ENCODE assay signal across 11 cellular contexts in genomic region chr19:6500837-6501739, GRCh38. TPM values are rescaled to one million over a fixed set of nuclear protein-coding genes. Genes with fewer than 3 reads are reported as not detected.
A peak's percentile ranks its signal among the peaks of the same experiment; 100 is the strongest.
DNase-seq lines count a peak whose midpoint lies in the region; ATAC-seq and TF ChIP-seq lines count a peak whose summit lies in the region.
"Had no signal": no experiment of that assay in that cellular context is flagged by ENCODE, and none has a peak within 500 bp of the region (broad histone marks: within the 10 kb centered on the region; RNA-seq: fewer than 3 reads in every experiment).

No MANE protein-coding gene starts in this region.

- ATAC-seq in heart right ventricle: no peak
- no peak for ATAC-seq in Right ventricle myocardium inferior
- no peak for ATAC-seq in esophagus mucosa

- intact Hi-C loops in heart right ventricle (cut with DNase I) (no loop called here), Right ventricle myocardium inferior (cut with DNase I) (no loop called here)
- intact Hi-C loops in activated T-helper 2 cell treated with anti-CD3 and anti-CD28 coated beads, Interferon-gamma antibody, Interleukin-2, Interleukin-4, amounts not matched to agents 10 μg/mL and 5 μg/mL and 100 μg/mL, durations not matched to agents 14 hours and 24 hours and 36 hours (cut with micrococcal nuclease): loop anchor here (10.0 kb wide), 1 partner anchor 76 kb away; the partner anchor contains the start of gene KHSRP

- peaks cover 6% of the 10 kb centered on the region for H3K27me3 Mint-ChIP-seq in activated T-helper 2 cell treated with anti-CD3 and anti-CD28 coated beads, Interferon-gamma antibody, Interleukin-2, Interleukin-4, amounts not matched to agents 10 μg/mL and 5 μg/mL and 100 μg/mL, durations not matched to agents 14 hours and 24 hours and 36 hours (ENCODE audit: low read depth)
- H3K27me3 Mint-ChIP-seq in immature natural killer cell (ENCODE audit: low read depth in 3 of 3): peaks cover 9 to 14% (median 10%) of the 10 kb centered on the region in 3 donors

- TF ChIP-seq CTCF in heart right ventricle (IDR thresholded peaks at IDR 0.05) (no peak), tibial nerve (IDR thresholded peaks at IDR 0.05) (no peak)

- H3K36me3 ChIP-seq in heart right ventricle (no peaks in the 10 kb centered on the region), tibial nerve (peaks cover 0 to 7% (median 0%) of the 10 kb centered on the region in 3 donors)

- no peak for TF ChIP-seq POLR2A in tibial nerve (IDR thresholded peaks at IDR 0.05)

- peak overlapping the region; percentile 80 for H3K4me3 Mint-ChIP-seq in activated T-helper 2 cell treated with anti-CD3 and anti-CD28 coated beads, Interferon-gamma antibody, Interleukin-2, Interleukin-4, amounts not matched to agents 10 μg/mL and 5 μg/mL and 100 μg/mL, durations not matched to agents 14 hours and 24 hours and 36 hours (ENCODE audit: low read depth)
- H3K4me3 Mint-ChIP-seq in immature natural killer cell: peak overlapping the region; percentile 73 to 85 (median 81)

- H3K4me1 Mint-ChIP-seq in activated T-helper 2 cell treated with anti-CD3 and anti-CD28 coated beads, Interferon-gamma antibody, Interleukin-2, Interleukin-4, amounts not matched to agents 10 μg/mL and 5 μg/mL and 100 μg/mL, durations not matched to agents 14 hours and 24 hours and 36 hours (ENCODE audit: low read depth): peaks cover 19% of the 10 kb centered on the region
- peaks cover 6 to 15% of the 10 kb centered on the region in 2 donors for H3K4me1 Mint-ChIP-seq in immature natural killer cell

- no peak for DNase-seq in heart right ventricle
- DNase-seq in Right ventricle myocardium inferior (ENCODE audit: missing footprints): no peak
- no peak for DNase-seq in activated T-helper 2 cell treated with anti-CD3 and anti-CD28 coated beads, Interferon-gamma antibody, Interleukin-2, Interleukin-4, amounts not matched to agents 10 μg/mL and 5 μg/mL and 100 μg/mL, durations not matched to agents 14 hours and 24 hours and 36 hours (ENCODE audit: low spot score)
- no peak for DNase-seq in immature natural killer cell
- DNase-seq in tibial nerve (ENCODE audit: low spot score in 2 of 2): no peak
- no peak for DNase-seq in LoVo (ENCODE audit: low spot score)
- DNase-seq in stimulated activated naive CD4-positive, alpha-beta T cell treated with Interleukin-2 at 50 U/mL for 16 hours (lab: John Stamatoyannopoulos, UW): no peak

- H3K9me3 ChIP-seq in heart right ventricle (no peaks in the 10 kb centered on the region), tibial nerve (no peaks in the 10 kb centered on the region)
- H3K9me3 ChIP-seq: mucosa of descending colon had no signal

- H3K4me3 ChIP-seq in heart right ventricle (peak overlapping the region in 8 of 10 donors; percentile 29 to 52 (median 46)), tibial nerve (peak overlapping the region in 3 of 4 donors; percentile 43 to 62 (median 44))
- H3K4me3 ChIP-seq: mucosa of descending colon had no signal

- H3K27ac Mint-ChIP-seq in activated T-helper 2 cell treated with anti-CD3 and anti-CD28 coated beads, Interferon-gamma antibody, Interleukin-2, Interleukin-4, amounts not matched to agents 10 μg/mL and 5 μg/mL and 100 μg/mL, durations not matched to agents 14 hours and 24 hours and 36 hours: no peak overlapping the region
- H3K27ac Mint-ChIP-seq in immature natural killer cell: peak overlapping the region in 1 of 6 donors; percentile 73
- H3K27ac Mint-ChIP-seq: activated naive CD4-positive, alpha-beta T cell treated with anti-CD3 and anti-CD28 coated beads, Interleukin-2, amount 50 U/mL, for 72 hours had no signal

- H3K27me3 ChIP-seq in heart right ventricle: peaks cover 19 to 63% (median 52%) of the 10 kb centered on the region in 7 donors
- H3K27me3 ChIP-seq in tibial nerve: peaks cover 0 to 33% of the 10 kb centered on the region in 2 donors

- WGBS in heart right ventricle, 2 donors: 52 to 54% methylated on average over 24 of the region's 24 CpGs
- WGBS in tibial nerve, 2 donors: 62 to 67% methylated on average over 23 to 24 of the region's 24 CpGs

- H3K9me3 Mint-ChIP-seq in activated T-helper 2 cell treated with anti-CD3 and anti-CD28 coated beads, Interferon-gamma antibody, Interleukin-2, Interleukin-4, amounts not matched to agents 10 μg/mL and 5 μg/mL and 100 μg/mL, durations not matched to agents 14 hours and 24 hours and 36 hours: no peaks in the 10 kb centered on the region
- H3K9me3 Mint-ChIP-seq in immature natural killer cell: no peaks in the 10 kb centered on the region
- H3K9me3 Mint-ChIP-seq: activated naive CD4-positive, alpha-beta T cell treated with anti-CD3 and anti-CD28 coated beads, Interleukin-2, amount 50 U/mL, for 72 hours had no signal

- TF ChIP-seq EP300 in tibial nerve (IDR thresholded peaks at IDR 0.05): no peak

- no peaks in the 10 kb centered on the region for H3K36me3 Mint-ChIP-seq in activated T-helper 2 cell treated with anti-CD3 and anti-CD28 coated beads, Interferon-gamma antibody, Interleukin-2, Interleukin-4, amounts not matched to agents 10 μg/mL and 5 μg/mL and 100 μg/mL, durations not matched to agents 14 hours and 24 hours and 36 hours (ENCODE audit: low read depth)
- peaks cover 0 to 4% (median 0%) of the 10 kb centered on the region in 3 donors for H3K36me3 Mint-ChIP-seq in immature natural killer cell
- H3K36me3 Mint-ChIP-seq: activated naive CD4-positive, alpha-beta T cell treated with anti-CD3 and anti-CD28 coated beads, Interleukin-2, amount 50 U/mL, for 72 hours had no signal

- H3K4me1 ChIP-seq in heart right ventricle (peaks cover 0 to 15% (median 12%) of the 10 kb centered on the region in 9 donors), tibial nerve (peaks cover 0 to 15% (median 11%) of the 10 kb centered on the region in 4 donors)

- H3K27ac ChIP-seq in heart right ventricle (no peak overlapping the region), tibial nerve (peak overlapping the region in 3 of 4 donors; percentile 47 to 85 (median 71))

RNA-seq across cellular contexts. Expression of gene TUBB4A, which starts 1.0 kb away (rescaled TPM):
- total RNA-seq in heart right ventricle (1 to 10 TPM in 4 of 10 donors, under 1 TPM in 6; 0.19 to 6.6 (median 0.81) TPM), Right ventricle myocardium inferior (6.2 TPM), tibial nerve (10 to 100 TPM; 10.8 to 31.0 (median 22.1) TPM), esophagus mucosa (0.12 TPM)
- polyA plus RNA-seq in heart right ventricle (1 to 10 TPM in 1 of 2 donors, under 1 TPM in 1; 0.46 to 2.9 TPM), immature natural killer cell (1 to 10 TPM in 2 of 3 donors, under 1 TPM in 1; 0.86 to 3.0 (median 1.3) TPM)
- 7.9 and 11.3 TPM in 2 replicates for total RNA-seq in activated T-helper 2 cell treated with anti-CD3 and anti-CD28 coated beads, Interferon-gamma antibody, Interleukin-2, Interleukin-4, amounts not matched to agents 10 μg/mL and 5 μg/mL and 100 μg/mL, durations not matched to agents 14 hours and 24 hours and 36 hours

RNA-seq across cellular contexts. Expression of gene DENND1C, which starts 19.5 kb away (rescaled TPM):
- total RNA-seq in heart right ventricle (1 to 10 TPM in 3 of 10 donors, under 1 TPM in 7; 0.09 to 4.0 (median 0.69) TPM), Right ventricle myocardium inferior (0.92 TPM), tibial nerve (1 to 10 TPM; 1.1 to 8.1 (median 2.5) TPM), esophagus mucosa (1.3 TPM)
- polyA plus RNA-seq in heart right ventricle (1 to 10 TPM in 1 of 2 donors, under 1 TPM in 1; 0.43 to 1.1 TPM), immature natural killer cell (100 to 1,000 TPM in 1 of 3 donors, 10 to 100 TPM in 2; 29.0 to 120 (median 32.9) TPM)
- total RNA-seq in activated T-helper 2 cell treated with anti-CD3 and anti-CD28 coated beads, Interferon-gamma antibody, Interleukin-2, Interleukin-4, amounts not matched to agents 10 μg/mL and 5 μg/mL and 100 μg/mL, durations not matched to agents 14 hours and 24 hours and 36 hours: 64.3 and 70.0 TPM in 2 replicates

RNA-seq across cellular contexts. Expression of gene TNFSF9, which starts 29.7 kb away (rescaled TPM):
- total RNA-seq in heart right ventricle: under 1 TPM in 7 of 10 donors, not detected in 3; 0.13 to 0.88 (median 0.22) TPM
- under 1 TPM; 0.14 to 0.15 TPM for polyA plus RNA-seq in heart right ventricle
- total RNA-seq in Right ventricle myocardium inferior: 0.78 TPM
- total RNA-seq in activated T-helper 2 cell treated with anti-CD3 and anti-CD28 coated beads, Interferon-gamma antibody, Interleukin-2, Interleukin-4, amounts not matched to agents 10 μg/mL and 5 μg/mL and 100 μg/mL, durations not matched to agents 14 hours and 24 hours and 36 hours: 6.9 and 7.4 TPM in 2 replicates
- 10 to 100 TPM in 1 of 3 donors, 1 to 10 TPM in 2; 1.3 to 16.0 (median 5.9) TPM for polyA plus RNA-seq in immature natural killer cell
- total RNA-seq in tibial nerve: 1 to 10 TPM in 2 of 4 donors, under 1 TPM in 1, not detected in 1; 0.66 to 1.3 (median 1.2) TPM
- total RNA-seq in esophagus mucosa: 4.7 TPM

RNA-seq across cellular contexts. Expression of gene CRB3, which starts 37.0 kb away (rescaled TPM):
- total RNA-seq in heart right ventricle: not detected
- polyA plus RNA-seq in heart right ventricle: under 1 TPM in 1 of 2 donors, not detected in 1; 0.28 TPM
- total RNA-seq in Right ventricle myocardium inferior: not detected
- 0.46 TPM in 1 of 2 replicates, not detected in the other for total RNA-seq in activated T-helper 2 cell treated with anti-CD3 and anti-CD28 coated beads, Interferon-gamma antibody, Interleukin-2, Interleukin-4, amounts not matched to agents 10 μg/mL and 5 μg/mL and 100 μg/mL, durations not matched to agents 14 hours and 24 hours and 36 hours
- polyA plus RNA-seq in immature natural killer cell: under 1 TPM in 1 of 3 donors, not detected in 2; 0.39 TPM
- not detected for total RNA-seq in tibial nerve
- 37.3 TPM for total RNA-seq in esophagus mucosa
- total RNA-seq: H4 had no signal

RNA-seq across cellular contexts. Expression of gene SLC25A23, which starts 41.5 kb away (rescaled TPM):
- total RNA-seq in heart right ventricle: 100 to 1,000 TPM in 5 of 10 donors, 10 to 100 TPM in 5; 72.2 to 126 (median 95.4) TPM
- polyA plus RNA-seq in heart right ventricle: 100 to 1,000 TPM in 1 of 2 donors, 10 to 100 TPM in 1; 53.4 to 104 TPM
- 89.9 TPM for total RNA-seq in Right ventricle myocardium inferior
- total RNA-seq in activated T-helper 2 cell treated with anti-CD3 and anti-CD28 coated beads, Interferon-gamma antibody, Interleukin-2, Interleukin-4, amounts not matched to agents 10 μg/mL and 5 μg/mL and 100 μg/mL, durations not matched to agents 14 hours and 24 hours and 36 hours: 20.1 and 27.3 TPM in 2 replicates
- polyA plus RNA-seq in immature natural killer cell: 10 to 100 TPM in 1 of 3 donors, 1 to 10 TPM in 1, under 1 TPM in 1; 0.61 to 14.7 (median 4.1) TPM
- total RNA-seq in tibial nerve: 10 to 100 TPM; 33.2 to 45.6 (median 42.4) TPM
- total RNA-seq in esophagus mucosa: 31.1 TPM

Comparison
In these comparisons a context has a peak if more than half of its experiments do, and no peak if none do; other contexts are left out.
1. H3K27ac ChIP-seq: peak in tibial nerve (3 of 4); none in heart right ventricle (0 of 10).